In genomic region chr2:235639387-235639786, GRCh38 we compare ENCODE assay signal across 9 cellular contexts.
DNase-seq lines count a peak whose midpoint lies in the region; ATAC-seq, FAIRE-seq and TF ChIP-seq lines count a peak whose summit lies in the region.
"Had no signal": no experiment of that assay in that cellular context is flagged by ENCODE, and none has a peak within 500 bp of the region (broad histone marks: within the 10 kb centered on the region; RNA-seq: fewer than 3 reads in every experiment).

No MANE protein-coding gene starts in this region.

- H3K9me3 ChIP-seq in Caco-2 (no peaks in the 10 kb centered on the region), endodermal cell (ENCODE audit: control insufficient read depth, low read length) (no peaks in the 10 kb centered on the region)

- POLR2A ChIA-PET in Caco-2 (lab: Charles Lee): no interaction called here

- DNase-seq in Caco-2 (no peak), frontal cortex (ENCODE audit: low spot score in 2 of 2) (peak; percentile 50 to 65), pons (ENCODE audit: low spot score) (peak; percentile 97), endodermal cell (no peak)
- DNase-seq in stimulated activated CD4-positive, alpha-beta T cell treated with anti-CD3 and anti-CD28 coated beads, Interleukin-15, amount 100 ng/mL, for 24 hours: no peak
- DNase-seq: activated B cell treated with CpG ODN at 0.5 μM for 24 hours had no signal

- no peak for TF ChIP-seq CTCF in Caco-2 (IDR thresholded peaks at IDR 0.05; ENCODE audit: insufficient read depth in 1 of 2, low read depth in 1 of 2, low read length in 1 of 2, severe bottlenecking in 1 of 2, unreplicated experiment in 1 of 2)
- TF ChIP-seq CTCF in endodermal cell (conservative IDR thresholded peaks at IDR 0.05): no peak

- CTCF ChIA-PET in Caco-2 (lab: Charles Lee): interaction anchor here (1.0 kb wide), 1 partner anchor 107 kb away, joined by 3 read pairs; no protein-coding TSS in a partner anchor

- BruUV-seq in Caco-2 (replicated peaks; lab: Mats Ljungman, UMichigan): no TSS peak

- ATAC-seq in SK-N-SH treated with all-trans-retinoic acid at 6 μM for 48 hours: peak; percentile 64
- no peak for ATAC-seq in HG03571 (IDR thresholded peaks at IDR 0.05; ENCODE audit: unreplicated experiment)
- no peak for ATAC-seq in GM21528 (IDR thresholded peaks at IDR 0.05; ENCODE audit: low FRiP score, unreplicated experiment)

- intact Hi-C loops in Caco-2 (cut with micrococcal nuclease; ENCODE audit: unreplicated experiment): no loop called here

- H3K27me3 Mint-ChIP-seq in Caco-2 (ENCODE audit: insufficient read depth, unreplicated experiment): no peaks in the 10 kb centered on the region
- H3K27me3 Mint-ChIP-seq in endodermal cell (ENCODE audit: insufficient read depth): no peaks in the 10 kb centered on the region

- H3K36me3 ChIP-seq in Caco-2 (ENCODE audit: control insufficient read depth, insufficient read depth, low read length) (no peaks in the 10 kb centered on the region), endodermal cell (ENCODE audit: control insufficient read depth, insufficient read depth, low read length) (no peaks in the 10 kb centered on the region)

- 84 to 87% methylated on average over 8 to 10 of the region's 10 CpGs for WGBS in endodermal cell (ENCODE audit: insufficient coverage in 1 of 2, insufficient read length in 1 of 2), 2 experiments

- peak overlapping the region; percentile 75 for H3K27ac Mint-ChIP-seq in Caco-2 (ENCODE audit: unreplicated experiment)
- no peak overlapping the region for H3K27ac Mint-ChIP-seq in endodermal cell
- H3K27ac Mint-ChIP-seq: activated B cell treated with CpG ODN at 0.5 μM for 24 hours had no signal

- H3K9ac ChIP-seq in endodermal cell (ENCODE audit: extremely low read depth, low read length, poor library complexity, severe bottlenecking): no peak overlapping the region

- no peak overlapping the region for H3K4me3 ChIP-seq in Caco-2 (ENCODE audit: low read depth, low read length)
- no peak overlapping the region for H3K4me3 ChIP-seq in endodermal cell (ENCODE audit: low read length)

- no peak overlapping the region for H3K27ac ChIP-seq in endodermal cell (ENCODE audit: low read depth, low read length)

- H3K36me3 Mint-ChIP-seq in Caco-2 (ENCODE audit: insufficient read depth, unreplicated experiment): peaks cover 5% of the 10 kb centered on the region
- H3K36me3 Mint-ChIP-seq in endodermal cell (ENCODE audit: low read depth): no peaks in the 10 kb centered on the region

- FAIRE-seq in frontal cortex (lab: Jason Lieb, UNC): peak; percentile 49

- H3K4me3 Mint-ChIP-seq in Caco-2 (ENCODE audit: unreplicated experiment) (no peak overlapping the region), endodermal cell (no peak overlapping the region)
- H3K4me3 Mint-ChIP-seq: activated B cell treated with CpG ODN at 0.5 μM for 24 hours had no signal

- H3K27me3 ChIP-seq in Caco-2 (replicated peaks; ENCODE audit: control insufficient read depth, insufficient read depth, low read length) (no peaks in the 10 kb centered on the region), endodermal cell (ENCODE audit: control insufficient read depth, insufficient read depth, low read length, poor library complexity, severe bottlenecking) (no peaks in the 10 kb centered on the region)

- H3K9me3 Mint-ChIP-seq in Caco-2 (ENCODE audit: unreplicated experiment) (no peaks in the 10 kb centered on the region), endodermal cell (no peaks in the 10 kb centered on the region)
- H3K9me3 Mint-ChIP-seq: activated B cell treated with CpG ODN at 0.5 μM for 24 hours had no signal

- H3K4me1 Mint-ChIP-seq in Caco-2 (ENCODE audit: low read depth, unreplicated experiment) (peaks cover 7% of the 10 kb centered on the region), endodermal cell (peaks cover 39% of the 10 kb centered on the region)
- H3K4me1 Mint-ChIP-seq: activated B cell treated with CpG ODN at 0.5 μM for 24 hours had no signal

- H3K4me1 ChIP-seq in Caco-2 (no peaks in the 10 kb centered on the region), endodermal cell (ENCODE audit: control insufficient read depth, insufficient read depth, low read length) (peaks cover 6% of the 10 kb centered on the region)

TF ChIP-seq in SK-N-SH treated with all-trans-retinoic acid at 6 μM for 48 hours, 23 proteins besides CTCF, POLR2A, EP300 and RAD21:
- TF ChIP-seq, protein P1, sequence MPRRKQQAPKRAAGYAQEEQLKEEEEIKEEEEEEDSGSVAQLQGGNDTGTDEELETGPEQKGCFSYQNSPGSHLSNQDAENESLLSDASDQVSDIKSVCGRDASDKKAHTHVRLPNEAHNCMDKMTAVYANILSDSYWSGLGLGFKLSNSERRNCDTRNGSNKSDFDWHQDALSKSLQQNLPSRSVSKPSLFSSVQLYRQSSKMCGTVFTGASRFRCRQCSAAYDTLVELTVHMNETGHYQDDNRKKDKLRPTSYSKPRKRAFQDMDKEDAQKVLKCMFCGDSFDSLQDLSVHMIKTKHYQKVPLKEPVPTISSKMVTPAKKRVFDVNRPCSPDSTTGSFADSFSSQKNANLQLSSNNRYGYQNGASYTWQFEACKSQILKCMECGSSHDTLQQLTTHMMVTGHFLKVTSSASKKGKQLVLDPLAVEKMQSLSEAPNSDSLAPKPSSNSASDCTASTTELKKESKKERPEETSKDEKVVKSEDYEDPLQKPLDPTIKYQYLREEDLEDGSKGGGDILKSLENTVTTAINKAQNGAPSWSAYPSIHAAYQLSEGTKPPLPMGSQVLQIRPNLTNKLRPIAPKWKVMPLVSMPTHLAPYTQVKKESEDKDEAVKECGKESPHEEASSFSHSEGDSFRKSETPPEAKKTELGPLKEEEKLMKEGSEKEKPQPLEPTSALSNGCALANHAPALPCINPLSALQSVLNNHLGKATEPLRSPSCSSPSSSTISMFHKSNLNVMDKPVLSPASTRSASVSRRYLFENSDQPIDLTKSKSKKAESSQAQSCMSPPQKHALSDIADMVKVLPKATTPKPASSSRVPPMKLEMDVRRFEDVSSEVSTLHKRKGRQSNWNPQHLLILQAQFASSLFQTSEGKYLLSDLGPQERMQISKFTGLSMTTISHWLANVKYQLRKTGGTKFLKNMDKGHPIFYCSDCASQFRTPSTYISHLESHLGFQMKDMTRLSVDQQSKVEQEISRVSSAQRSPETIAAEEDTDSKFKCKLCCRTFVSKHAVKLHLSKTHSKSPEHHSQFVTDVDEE (CRISPR knock-in tag; IDR thresholded peaks at IDR 0.05): no peak
- 0 out of 2 replicates have a peak, but pooled peaks have one; percentile 21 for TF ChIP-seq TCF4 (CRISPR knock-in tag; IDR thresholded peaks at IDR 0.05; ENCODE audit: borderline replicate concordance)

Comparison
In these comparisons a context has a peak if more than half of its experiments do, and no peak if none do; other contexts are left out.
1. DNase-seq: peak in frontal cortex (2 of 2) and pons (single experiment); none in Caco-2 (0 of 2), endodermal cell (single experiment) and stimulated activated CD4-positive, alpha-beta T cell treated with anti-CD3 and anti-CD28 coated beads, Interleukin-15, amount 100 ng/mL, for 24 hours (single experiment).